ENCODE assay signal across 24 cellular contexts in genomic region chr9:87740198-87740597, GRCh38.
"Had no signal": no experiment of that assay in that cellular context is flagged by ENCODE, and none has a peak within 500 bp of the region (broad histone marks: within the 10 kb centered on the region; RNA-seq: fewer than 3 reads in every experiment).

No MANE protein-coding gene starts in this region.

- H3K27me3 ChIP-seq: ovary, right atrium auricular region, right lobe of liver, tibial nerve, uterus had no signal

- H3K36me3 ChIP-seq: left ventricle myocardium inferior, ovary, right atrium auricular region, right lobe of liver, tibial nerve, uterus had no signal

- H3K4me3 ChIP-seq: left ventricle myocardium inferior, lung, mucosa of descending colon, ovary, right atrium auricular region, right lobe of liver, smooth muscle cell, tibial nerve, uterus had no signal

- H3K9me3 ChIP-seq: uterus had no signal

- H3K4me1 Mint-ChIP-seq: memory B cell; stimulated activated memory B cell treated with anti-CD40 and anti-IgM and Interleukin-4, amounts not matched to agents 10 μg/mL and 1 μg/mL and 100 μg/mL, for 72 hours; stimulated activated naive CD8-positive, alpha-beta T cell treated with anti-CD3 and anti-CD28 coated beads, Interleukin-15, amount 100 ng/mL, for 72 hours had no signal

- H3K4me3 Mint-ChIP-seq: memory B cell; natural killer cell treated with Interleukin-12 subunit alpha and Interleukin-12 subunit beta and Interleukin-15 and Interleukin-18, amount 100 ng/mL, for 72 hours; stimulated activated memory B cell treated with anti-CD40 and anti-IgM and Interleukin-4, amounts not matched to agents 10 μg/mL and 1 μg/mL and 100 μg/mL, for 72 hours; stimulated activated naive CD8-positive, alpha-beta T cell treated with anti-CD3 and anti-CD28 coated beads, Interleukin-15, amount 100 ng/mL, for 72 hours; type B pancreatic cell had no signal

- H3K27ac Mint-ChIP-seq: memory B cell; naive thymus-derived CD4-positive, alpha-beta T cell; natural killer cell treated with Interleukin-12 subunit alpha and Interleukin-12 subunit beta and Interleukin-15 and Interleukin-18, amount 100 ng/mL, for 72 hours; progenitor cell of endocrine pancreas; stimulated activated memory B cell treated with anti-CD40 and anti-IgM and Interleukin-4, amounts not matched to agents 10 μg/mL and 1 μg/mL and 100 μg/mL, for 72 hours; stimulated activated naive CD8-positive, alpha-beta T cell treated with anti-CD3 and anti-CD28 coated beads, Interleukin-15, amount 100 ng/mL, for 72 hours; type B pancreatic cell had no signal

- H3K4me2 ChIP-seq: smooth muscle cell had no signal

- H3K36me3 Mint-ChIP-seq: memory B cell; natural killer cell treated with Interleukin-12 subunit alpha and Interleukin-12 subunit beta and Interleukin-15 and Interleukin-18, amount 100 ng/mL, for 72 hours; stimulated activated memory B cell treated with anti-CD40 and anti-IgM and Interleukin-4, amounts not matched to agents 10 μg/mL and 1 μg/mL and 100 μg/mL, for 72 hours; type B pancreatic cell had no signal

- DNase-seq: islet precursor cell; left ventricle myocardium inferior; midbrain; mucosa of descending colon; naive thymus-derived CD4-positive, alpha-beta T cell; ovary; right lobe of liver; stimulated activated CD4-positive, alpha-beta T cell treated with anti-CD3 and anti-CD28 coated beads, Interleukin-1b, Interleukin-23, amount 100 ng/mL, for 48 hours; stimulated activated CD4-positive, alpha-beta T cell treated with anti-CD3 and anti-CD28 coated beads, Interleukin-2, amount 100 ng/mL, for 48 hours; stimulated activated CD4-positive, alpha-beta T cell treated with anti-CD3 and anti-CD28 coated beads, Interleukin-4, amount 100 ng/mL, for 4 hours; stimulated activated CD8-positive, alpha-beta memory T cell treated with anti-CD3 and anti-CD28 coated beads, Interleukin-4, amount 100 ng/mL, for 48 hours; stimulated activated naive CD4-positive, alpha-beta T cell treated with Interleukin-2 at 50 U/mL for 16 hours; stimulated activated naive CD8-positive, alpha-beta T cell treated with anti-CD3 and anti-CD28 coated beads, Interleukin-15, amount 100 ng/mL, for 72 hours; substantia nigra; uterus had no signal

- H3K27me3 Mint-ChIP-seq: memory B cell; stimulated activated memory B cell treated with anti-CD40 and anti-IgM and Interleukin-4, amounts not matched to agents 10 μg/mL and 1 μg/mL and 100 μg/mL, for 72 hours; type B pancreatic cell had no signal

- ATAC-seq: mucosa of descending colon; naive thymus-derived CD4-positive, alpha-beta T cell; natural killer cell treated with Interleukin-12 subunit alpha and Interleukin-12 subunit beta and Interleukin-15 and Interleukin-18, amount 100 ng/mL, for 72 hours; stimulated activated memory B cell treated with anti-CD40 and anti-IgM and Interleukin-4, amounts not matched to agents 10 μg/mL and 1 μg/mL and 100 μg/mL, for 72 hours; stimulated activated naive CD8-positive, alpha-beta T cell treated with anti-CD3 and anti-CD28 coated beads, Interleukin-15, amount 100 ng/mL, for 72 hours had no signal

- H3K27ac ChIP-seq: left ventricle myocardium inferior, ovary, right atrium auricular region, right lobe of liver, tibial nerve, uterus had no signal

- H3K9me3 Mint-ChIP-seq: natural killer cell treated with Interleukin-12 subunit alpha and Interleukin-12 subunit beta and Interleukin-15 and Interleukin-18, amount 100 ng/mL, for 72 hours had no signal

- H3K4me1 ChIP-seq: left ventricle myocardium inferior, right atrium auricular region, right lobe of liver, tibial nerve, uterus had no signal
